Comparison of ENCODE assay signal across 9 cellular contexts in the genomic region with DNA sequence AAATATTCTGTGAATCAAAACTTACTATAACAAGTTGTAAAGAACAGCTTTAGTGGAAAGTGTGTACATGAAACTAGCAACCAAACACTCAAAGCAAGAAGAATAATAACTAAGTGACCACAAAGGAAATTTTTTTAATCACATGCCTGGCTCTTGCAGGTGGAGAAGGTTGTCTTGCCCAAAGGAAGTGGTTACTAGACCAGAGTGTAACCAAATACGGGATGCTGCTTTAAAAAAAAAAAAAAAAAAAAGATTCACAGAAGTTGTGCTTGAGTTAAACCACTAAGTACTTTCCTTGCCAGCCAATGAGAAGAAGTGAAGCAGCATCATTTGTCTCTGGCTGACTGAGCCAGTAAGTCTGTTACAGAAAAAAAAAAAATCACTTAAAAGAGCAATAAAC. TPM values are rescaled to one million over a fixed set of nuclear protein-coding genes. Genes with fewer than 3 reads are reported as not detected.
DNase-seq lines count a peak whose midpoint lies in the region; ATAC-seq, FAIRE-seq and TF ChIP-seq lines count a peak whose summit lies in the region.
"Had no signal": no experiment of that assay in that cellular context is flagged by ENCODE, and none has a peak within 500 bp of the region (broad histone marks: within the 10 kb centered on the region; RNA-seq: fewer than 3 reads in every experiment).

No MANE protein-coding gene starts in this region.

- POLR2A ChIA-PET in activated CD4-positive, alpha-beta memory T cell treated with anti-CD3 and anti-CD28 coated beads for 36 hours (lab: Charles Lee): no interaction called here

- no peaks in the 10 kb centered on the region for H3K9me3 Mint-ChIP-seq in activated naive CD4-positive, alpha-beta T cell treated with anti-CD3 and anti-CD28 coated beads for 36 hours
- H3K9me3 Mint-ChIP-seq in activated CD4-positive, alpha-beta memory T cell treated with anti-CD3 and anti-CD28 coated beads for 36 hours: no peaks in the 10 kb centered on the region
- H3K9me3 Mint-ChIP-seq: neural crest cell had no signal

- no peaks in the 10 kb centered on the region for H3K79me2 ChIP-seq in smooth muscle cell (ENCODE audit: low read depth)

- no peak overlapping the region for H3K27ac ChIP-seq in smooth muscle cell (ENCODE audit: low read depth)

- H3K4me2 ChIP-seq in smooth muscle cell: no peak overlapping the region

- H3K9me3 ChIP-seq in smooth muscle cell (replicated peaks; ENCODE audit: low read depth) (no peaks in the 10 kb centered on the region), HAP-1 (no peaks in the 10 kb centered on the region)

- no peak for FAIRE-seq in urothelium cell line (lab: Jason Lieb, UNC)

- WGBS in smooth muscle cell (ENCODE audit: low lambda C conversion rate): 46% methylated on average over 1 of the region's 1 CpG

- no peaks in the 10 kb centered on the region for H3K36me3 ChIP-seq in smooth muscle cell (ENCODE audit: low read depth)
- H3K36me3 ChIP-seq in HAP-1 (replicated peaks): no peaks in the 10 kb centered on the region

- H3K4me3 Mint-ChIP-seq in activated naive CD4-positive, alpha-beta T cell treated with anti-CD3 and anti-CD28 coated beads for 36 hours: no peak overlapping the region
- H3K4me3 Mint-ChIP-seq in activated CD4-positive, alpha-beta memory T cell treated with anti-CD3 and anti-CD28 coated beads for 36 hours: no peak overlapping the region
- H3K4me3 Mint-ChIP-seq: neural crest cell had no signal

- H4K20me1 ChIP-seq in smooth muscle cell (ENCODE audit: low read depth): no peaks in the 10 kb centered on the region

- H3K27me3 Mint-ChIP-seq in activated naive CD4-positive, alpha-beta T cell treated with anti-CD3 and anti-CD28 coated beads for 36 hours (ENCODE audit: low read depth): no peaks in the 10 kb centered on the region
- peaks cover 1% of the 10 kb centered on the region for H3K27me3 Mint-ChIP-seq in activated CD4-positive, alpha-beta memory T cell treated with anti-CD3 and anti-CD28 coated beads for 36 hours

- CTCF ChIA-PET in activated naive CD4-positive, alpha-beta T cell treated with anti-CD3 and anti-CD28 coated beads for 36 hours (lab: Charles Lee): interaction anchor here (1.2 kb wide), 1 partner anchor 272 kb away, joined by 3 read pairs; no protein-coding TSS in a partner anchor
- CTCF ChIA-PET in activated CD4-positive, alpha-beta memory T cell treated with anti-CD3 and anti-CD28 coated beads for 36 hours (lab: Charles Lee): interaction anchor here (0.6 to 1.2 kb wide), 4 partner anchors 64 to 262 kb away, joined by 3 read pairs; a partner anchor contains a TSS

- no peak for TF ChIP-seq CTCF in smooth muscle cell (IDR thresholded peaks at IDR 0.05; ENCODE audit: borderline replicate concordance, insufficient read depth, poor library complexity, severe bottlenecking)

- H3K27me3 ChIP-seq in smooth muscle cell (ENCODE audit: low read depth) (no peaks in the 10 kb centered on the region), HAP-1 (ENCODE audit: low read depth) (peaks cover 13% of the 10 kb centered on the region)

- intact Hi-C loops in activated naive CD4-positive, alpha-beta T cell treated with anti-CD3 and anti-CD28 coated beads for 36 hours (cut with micrococcal nuclease): loop anchor here (1.0 kb wide), 2 partner anchors 17 to 62 kb away; no protein-coding TSS in a partner anchor
- intact Hi-C loops in activated CD4-positive, alpha-beta memory T cell treated with anti-CD3 and anti-CD28 coated beads for 36 hours (cut with micrococcal nuclease): loop anchor here (1.0 to 2.0 kb wide), 2 partner anchors 17 to 62 kb away; no protein-coding TSS in a partner anchor

- no peak overlapping the region for H2AFZ ChIP-seq in smooth muscle cell (ENCODE audit: low read depth)

- no peak overlapping the region for H3K4me3 ChIP-seq in smooth muscle cell
- no peak overlapping the region for H3K4me3 ChIP-seq in HAP-1

- H3F3A ChIP-seq in smooth muscle cell (ENCODE audit: low read depth): no peaks in the 10 kb centered on the region

- no peak overlapping the region for H3K9ac ChIP-seq in smooth muscle cell (ENCODE audit: low read depth)

- no peaks in the 10 kb centered on the region for H3K4me1 ChIP-seq in smooth muscle cell (ENCODE audit: low read depth)
- H3K4me1 ChIP-seq in HAP-1: no peaks in the 10 kb centered on the region

- H3K27ac Mint-ChIP-seq in activated naive CD4-positive, alpha-beta T cell treated with anti-CD3 and anti-CD28 coated beads for 36 hours: no peak overlapping the region
- peak overlapping the region; percentile 50 for H3K27ac Mint-ChIP-seq in activated CD4-positive, alpha-beta memory T cell treated with anti-CD3 and anti-CD28 coated beads for 36 hours

- ATAC-seq in HG03095 (IDR thresholded peaks at IDR 0.05; ENCODE audit: unreplicated experiment): peak; percentile 81

- peak; percentile 30 for DNase-seq in activated naive CD4-positive, alpha-beta T cell treated with anti-CD3 and anti-CD28 coated beads for 36 hours
- no peak for DNase-seq in activated naive CD4-positive, alpha-beta T cell (lab: John Stamatoyannopoulos, UW)
- DNase-seq in activated CD4-positive, alpha-beta memory T cell treated with anti-CD3 and anti-CD28 coated beads for 36 hours: peak; percentile 22
- DNase-seq in urothelium cell line (ENCODE audit: low spot score) (peak; percentile 41), smooth muscle cell (lab: John Stamatoyannopoulos, UW; ENCODE audit: unreplicated experiment) (no peak), HAP-1 (ENCODE audit: low spot score in 2 of 2) (no peak)
- no peak for DNase-seq in stimulated activated CD4-positive, alpha-beta T cell treated with anti-CD3 and anti-CD28 coated beads, Interleukin-1b, Interleukin-23, amount 100 ng/mL, for 48 hours

- H3K36me3 Mint-ChIP-seq in activated naive CD4-positive, alpha-beta T cell treated with anti-CD3 and anti-CD28 coated beads for 36 hours (ENCODE audit: low read depth): no peaks in the 10 kb centered on the region
- H3K36me3 Mint-ChIP-seq in activated CD4-positive, alpha-beta memory T cell treated with anti-CD3 and anti-CD28 coated beads for 36 hours: no peaks in the 10 kb centered on the region

- in situ Hi-C loops in HAP-1 (cut with MboI; ENCODE audit: low sequenced_read_pairs): no loop called here

- H3K4me1 Mint-ChIP-seq in activated naive CD4-positive, alpha-beta T cell treated with anti-CD3 and anti-CD28 coated beads for 36 hours (ENCODE audit: low read depth): peaks cover 18% of the 10 kb centered on the region
- peaks cover 19% of the 10 kb centered on the region for H3K4me1 Mint-ChIP-seq in activated CD4-positive, alpha-beta memory T cell treated with anti-CD3 and anti-CD28 coated beads for 36 hours (ENCODE audit: low read depth)
- H3K4me1 Mint-ChIP-seq: neural crest cell had no signal

RNA-seq across cellular contexts. Expression of a gene that starts 19.1 kb away (rescaled TPM):
- total RNA-seq in activated naive CD4-positive, alpha-beta T cell treated with anti-CD3 and anti-CD28 coated beads for 36 hours: 1 to 10 TPM; 6.2 to 7.4 TPM
- 10 to 100 TPM in 1 of 2 experiments, 1 to 10 TPM in 1; 9.7 to 10.1 TPM for total RNA-seq in activated CD4-positive, alpha-beta memory T cell treated with anti-CD3 and anti-CD28 coated beads for 36 hours
- 6.5 and 6.6 TPM in 2 replicates for total RNA-seq in smooth muscle cell
- 8.7 and 28.0 TPM in 2 replicates for polyA plus RNA-seq in smooth muscle cell

RNA-seq across cellular contexts. Expression of a gene that starts 48.4 kb away (rescaled TPM):
- under 1 TPM; 0.81 to 0.93 TPM for total RNA-seq in activated naive CD4-positive, alpha-beta T cell treated with anti-CD3 and anti-CD28 coated beads for 36 hours
- 1 to 10 TPM in 1 of 2 experiments, under 1 TPM in 1; 0.97 to 1.4 TPM for total RNA-seq in activated CD4-positive, alpha-beta memory T cell treated with anti-CD3 and anti-CD28 coated beads for 36 hours
- total RNA-seq in smooth muscle cell: 1.0 TPM in 1 of 2 replicates, not detected in the other
- not detected in 2 replicates for polyA plus RNA-seq in smooth muscle cell
- total RNA-seq: neural crest cell had no signal

RNA-seq across cellular contexts. Expression of a gene that starts 55.6 kb away (rescaled TPM):
- not detected for total RNA-seq in activated naive CD4-positive, alpha-beta T cell treated with anti-CD3 and anti-CD28 coated beads for 36 hours
- not detected for total RNA-seq in activated CD4-positive, alpha-beta memory T cell treated with anti-CD3 and anti-CD28 coated beads for 36 hours
- not detected in 2 replicates for total RNA-seq in smooth muscle cell
- not detected in 2 replicates for polyA plus RNA-seq in smooth muscle cell
- total RNA-seq: neural crest cell had no signal

Comparison
In these comparisons a context has a peak if more than half of its experiments do, and no peak if none do; other contexts are left out.
1. DNase-seq: peak in activated naive CD4-positive, alpha-beta T cell treated with anti-CD3 and anti-CD28 coated beads for 36 hours (single experiment), activated CD4-positive, alpha-beta memory T cell treated with anti-CD3 and anti-CD28 coated beads for 36 hours (single experiment) and urothelium cell line (single experiment); none in activated naive CD4-positive, alpha-beta T cell (0 of 4), smooth muscle cell (single experiment), stimulated activated CD4-positive, alpha-beta T cell treated with anti-CD3 and anti-CD28 coated beads, Interleukin-1b, Interleukin-23, amount 100 ng/mL, for 48 hours (single experiment) and HAP-1 (0 of 2).